Comparison of ENCODE assay signal across 8 cellular contexts in the genomic region with DNA sequence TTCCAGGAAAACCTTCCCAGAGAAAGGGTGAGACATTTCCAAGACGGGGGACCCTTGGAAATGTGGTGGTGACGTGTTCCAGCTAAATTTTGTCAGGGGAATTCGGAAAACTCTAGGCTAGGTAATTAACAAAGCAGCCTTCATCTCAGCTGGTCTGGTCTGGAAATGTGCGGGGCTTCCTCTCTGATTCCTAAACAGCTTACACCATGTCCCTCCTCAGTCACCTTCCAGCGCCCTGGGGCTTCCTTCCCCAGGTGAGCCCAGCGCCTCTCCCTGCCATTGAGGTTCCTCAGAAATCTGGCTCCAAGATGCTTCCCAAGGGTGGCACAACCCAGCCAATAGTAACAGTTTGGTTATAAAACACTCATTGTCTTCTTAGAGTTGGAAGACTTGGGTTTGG. TPM values are rescaled to one million over a fixed set of nuclear protein-coding genes. Genes with fewer than 3 reads are reported as not detected.
DNase-seq lines count a peak whose midpoint lies in the region; ATAC-seq lines count a peak whose summit lies in the region.

No MANE protein-coding gene starts in this region.

- H3K9ac ChIP-seq in iPS-20b (ENCODE audit: low read depth, low read length) = peak overlapping the region; percentile 98

- H3K27me3 ChIP-seq in iPS-20b (ENCODE audit: insufficient read depth, low read length) = peaks cover 5% of the 10 kb centered on the region; the same call in 1 of the 2 replicates

- CTCF ChIA-PET in activated CD4-positive, alpha-beta T cell treated with anti-CD3 and anti-CD28 coated beads for 36 hours (lab: Charles Lee) = interaction anchor here (0.9 to 2.4 kb wide), 9 partner anchors 43 to 367 kb away, joined by 3 to 19 read pairs (median 5); no protein-coding TSS in a partner anchor

- H3K4me3 Mint-ChIP-seq in activated CD4-positive, alpha-beta T cell treated with anti-CD3 and anti-CD28 coated beads for 36 hours = peak overlapping the region; percentile 97

- H3K9me3 ChIP-seq in iPS-20b (ENCODE audit: insufficient read depth, low read depth, low read length) = no peaks in the 10 kb centered on the region

- H3K9me3 Mint-ChIP-seq in activated CD4-positive, alpha-beta T cell treated with anti-CD3 and anti-CD28 coated beads for 36 hours (ENCODE audit: low read depth) = no peaks in the 10 kb centered on the region

- peak overlapping the region; percentile 99 for H3K27ac Mint-ChIP-seq in activated CD4-positive, alpha-beta T cell treated with anti-CD3 and anti-CD28 coated beads for 36 hours

- peak; percentile 14 for DNase-seq in activated CD4-positive, alpha-beta T cell treated with anti-CD3 and anti-CD28 coated beads for 36 hours
- no peak for DNase-seq in activated CD4-positive, alpha-beta T cell treated with anti-CD3 and anti-CD28 coated beads for 1 hour
- DNase-seq in activated T-cell treated with anti-CD3 and anti-CD28 coated beads, Interleukin-2, amount 50 U/mL, for 48 hours = peak; percentile 28 to 31
- DNase-seq in AG20443 (ENCODE audit: low spot score) = no peak
- no peak for DNase-seq in NCI-H146 (lab: John Stamatoyannopoulos, UW)

- no peaks in the 10 kb centered on the region for H3K4me1 ChIP-seq in iPS-20b (ENCODE audit: insufficient read depth, low read length)

- H3K27me3 Mint-ChIP-seq in activated CD4-positive, alpha-beta T cell treated with anti-CD3 and anti-CD28 coated beads for 36 hours = no peaks in the 10 kb centered on the region

- peak overlapping the region; percentile 4 for H3K27ac ChIP-seq in iPS-20b (ENCODE audit: low read length)
- peak overlapping the region; percentile 83 for H3K27ac ChIP-seq in temporal lobe (ENCODE audit: low read depth, low read length)

- POLR2A ChIA-PET in activated CD4-positive, alpha-beta T cell treated with anti-CD3 and anti-CD28 coated beads for 36 hours (lab: Charles Lee) = interaction anchor here (1.2 to 1.3 kb wide), 2 partner anchors 12 to 91 kb away, joined by 4 read pairs; no protein-coding TSS in a partner anchor

- peak overlapping the region; percentile 94 for H3K4me3 ChIP-seq in iPS-20b (ENCODE audit: low read length)

- peaks cover 45% of the 10 kb centered on the region for H3K36me3 Mint-ChIP-seq in activated CD4-positive, alpha-beta T cell treated with anti-CD3 and anti-CD28 coated beads for 36 hours (ENCODE audit: low read depth)

- H3K36me3 ChIP-seq in iPS-20b (ENCODE audit: insufficient read depth, low read depth, low read length) = peaks cover 22% of the 10 kb centered on the region

- intact Hi-C loops in activated CD4-positive, alpha-beta T cell treated with anti-CD3 and anti-CD28 coated beads for 36 hours (cut with DNase I, micrococcal nuclease) = loop anchor here (1.0 to 10.0 kb wide), 23 partner anchors 34 to 1208 kb away; a partner anchor contains a TSS

- H3K4me1 Mint-ChIP-seq in activated CD4-positive, alpha-beta T cell treated with anti-CD3 and anti-CD28 coated beads for 36 hours = peaks cover 67% of the 10 kb centered on the region

- ATAC-seq in activated CD4-positive, alpha-beta T cell treated with anti-CD3 and anti-CD28 coated beads for 36 hours = no peak
- ATAC-seq in GM21515 (IDR thresholded peaks at IDR 0.05; ENCODE audit: unreplicated experiment) = no peak

RNA-seq across cellular contexts. Expression of a gene that starts 0.6 kb away (rescaled TPM):
- total RNA-seq in activated CD4-positive, alpha-beta T cell treated with anti-CD3 and anti-CD28 coated beads for 36 hours = 10 to 100 TPM; 60.0 to 70.7 TPM
- 24.3 TPM for total RNA-seq in temporal lobe

Comparison
In these comparisons a context has a peak if more than half of its experiments do, and no peak if none do; other contexts are left out.
1. DNase-seq: peak in activated CD4-positive, alpha-beta T cell treated with anti-CD3 and anti-CD28 coated beads for 36 hours (single experiment) and activated T-cell treated with anti-CD3 and anti-CD28 coated beads, Interleukin-2, amount 50 U/mL, for 48 hours (2 of 2); none in activated CD4-positive, alpha-beta T cell treated with anti-CD3 and anti-CD28 coated beads for 1 hour (single experiment), AG20443 (single experiment) and NCI-H146 (single experiment).